Comparison of ENCODE assay signal across 11 cellular contexts in genomic region chr10:5581670-5582566, GRCh38. TPM values are rescaled to one million over a fixed set of nuclear protein-coding genes. Genes with fewer than 3 reads are reported as not detected.
DNase-seq lines count a peak whose midpoint lies in the region; ATAC-seq, FAIRE-seq and TF ChIP-seq lines count a peak whose summit lies in the region.
"Had no signal": no experiment of that assay in that cellular context is flagged by ENCODE, and none has a peak within 500 bp of the region (broad histone marks: within the 10 kb centered on the region; RNA-seq: fewer than 3 reads in every experiment).

No MANE protein-coding gene starts in this region.

- no peak overlapping the region for H3K18ac ChIP-seq in H1 (ENCODE audit: extremely low read depth, low read length)

- no peak overlapping the region; the same call in 1 of the 2 replicates for H2BK12ac ChIP-seq in H1 (ENCODE audit: low read depth, low read length)

- H2BK15ac ChIP-seq in H1 (ENCODE audit: low read length), result peak overlapping the region; percentile 12; the same call in 1 of the 2 replicates

- TF ChIP-seq RAD21 in H1 (IDR thresholded peaks at IDR 0.05 in 1 of 2, conservative IDR thresholded peaks at IDR 0.05 in 1 of 2; ENCODE audit: low read depth in 2 of 2, low read length in 2 of 2), result no peak

- no peaks in the 10 kb centered on the region for H3K36me3 ChIP-seq in H1 (ENCODE audit: control insufficient read depth in 2 of 4, insufficient read depth in 4 of 4, low read length in 3 of 4)

- no peak for TF ChIP-seq POLR2A in H1 (IDR thresholded peaks at IDR 0.05; ENCODE audit: control extremely low read depth in 1 of 2, low read depth in 2 of 2, low read length in 2 of 2)

- no peak overlapping the region for H2BK5ac ChIP-seq in H1 (ENCODE audit: low read depth, low read length)

- no peak overlapping the region for H3K9ac ChIP-seq in H1 (replicated peaks in 1 of 4; ENCODE audit: extremely low read depth in 1 of 4, low read depth in 3 of 4, low read length in 3 of 4)

- no peak overlapping the region for H3K23ac ChIP-seq in H1 (ENCODE audit: insufficient read length)

- no peaks in the 10 kb centered on the region; a peak in 1 of 7 replicates for H3K27me3 ChIP-seq in H1 (replicated peaks in 1 of 4; ENCODE audit: control insufficient read depth in 3 of 4, extremely low read depth in 1 of 4, insufficient read depth in 3 of 4, low read length in 3 of 4)

- H3K79me2 ChIP-seq in H1 (ENCODE audit: control insufficient read depth in 1 of 2, insufficient read depth in 2 of 2, low read length in 2 of 2), result no peaks in the 10 kb centered on the region

- no peak overlapping the region for H4K5ac ChIP-seq in H1 (ENCODE audit: insufficient read length, low read depth, low read length)

- peak; percentile 37 for DNase-seq in GM18507 (ENCODE audit: extremely low spot score, insufficient read length, low read depth)
- DNase-seq in H1 (ENCODE audit: low read depth in 1 of 2, low spot score in 2 of 2), result no peak
- no peak for DNase-seq in coronary artery (ENCODE audit: low spot score)
- no peak for DNase-seq in cerebellum (ENCODE audit: low spot score)
- no peak for DNase-seq in RKO (ENCODE audit: low spot score)
- DNase-seq: SHP77 treated with DMSO at 0.1 percent for 48 hours had no signal

- no peak overlapping the region for H2BK120ac ChIP-seq in H1 (replicated peaks; ENCODE audit: low read depth, low read length)

- H3K27ac ChIP-seq in H1 (ENCODE audit: low read depth, low read length) (no peak overlapping the region), coronary artery (no peak overlapping the region)

- no peak overlapping the region for H3K4me3 ChIP-seq in H1 (ENCODE audit: extremely low read depth in 1 of 4, insufficient read depth in 2 of 4, low read depth in 3 of 4, low read length in 4 of 4)
- no peak overlapping the region for H3K4me3 ChIP-seq in coronary artery

- POLR2A ChIA-PET in H1 (lab: Charles Lee; ENCODE audit: partially characterized antibody), result no interaction called here

- no peaks in the 10 kb centered on the region for H3K9me3 ChIP-seq in H1 (ENCODE audit: insufficient read depth in 2 of 2, low read depth in 1 of 2, low read length in 1 of 2)

- no peak overlapping the region for H2AFZ ChIP-seq in H1 (ENCODE audit: low read length)

- peaks cover 0 to 13% (median 7%) of the 10 kb centered on the region in 4 experiments; a peak in 6 of 7 replicates for H3K4me1 ChIP-seq in H1 (replicated peaks in 1 of 4; ENCODE audit: control insufficient read depth in 3 of 4, insufficient read depth in 4 of 4, low read length in 3 of 4)

- no peak overlapping the region for H4K91ac ChIP-seq in H1 (replicated peaks; ENCODE audit: insufficient read length, low read length)

- TF ChIP-seq CTCF in H1 (IDR thresholded peaks at IDR 0.05; ENCODE audit: control extremely low read depth in 1 of 3, insufficient read depth in 1 of 3, low read depth in 1 of 3, low read length in 3 of 3) (no peak), coronary artery (IDR thresholded peaks at IDR 0.05) (no peak)

- no peaks in the 10 kb centered on the region for H4K20me1 ChIP-seq in H1 (replicated peaks in 1 of 2; ENCODE audit: control insufficient read depth in 1 of 2, insufficient read depth in 2 of 2, low read length in 2 of 2)

- no peak overlapping the region for H3K4me2 ChIP-seq in H1 (ENCODE audit: insufficient read depth in 1 of 2, low read depth in 2 of 2, low read length in 2 of 2)

- H2BK20ac ChIP-seq in H1 (ENCODE audit: low read length), result no peak overlapping the region

- H4K8ac ChIP-seq in H1 (ENCODE audit: extremely low read depth, insufficient read depth, low read length), result no peak overlapping the region

- no peak for TF ChIP-seq EP300 in H1 (IDR thresholded peaks at IDR 0.05; ENCODE audit: borderline replicate concordance in 1 of 2, low read depth in 2 of 2, low read length in 2 of 2)

- CTCF ChIA-PET in H1 (lab: Charles Lee; ENCODE audit: partially characterized antibody), result interaction anchor here (0.6 to 4.0 kb wide), 8 partner anchors 15 to 732 kb away, joined by 3 to 27 read pairs (median 6); no protein-coding TSS in a partner anchor

- no peaks in the 10 kb centered on the region for H3K79me1 ChIP-seq in H1 (ENCODE audit: low read depth, low read length)

- no peak overlapping the region for H3K14ac ChIP-seq in H1 (ENCODE audit: insufficient read length)

- H2AK5ac ChIP-seq in H1 (ENCODE audit: low read depth, low read length), result no peak overlapping the region

- no peak overlapping the region for H3K56ac ChIP-seq in H1 (replicated peaks; ENCODE audit: insufficient read length, low read depth, low read length)

- peaks cover 7% of the 10 kb centered on the region; the same call in 1 of the 2 replicates for H3K23me2 ChIP-seq in H1 (ENCODE audit: low read depth, low read length)

- WGBS in H1 (ENCODE audit: extremely low coverage in 1 of 2, insufficient coverage in 1 of 2, insufficient read length in 1 of 2, insufficient replicate concordance in 2 of 2, low coverage in 1 of 2, low lambda C conversion rate in 2 of 2, missing lambda C conversion rate in 1 of 2), 2 experiments, result 86% methylated on average over 11 of the region's 11 CpGs; no CpG with 5 or more reads in 1 of the 2 experiments

- peak; percentile 57 for ATAC-seq in GM21515 (IDR thresholded peaks at IDR 0.05; ENCODE audit: unreplicated experiment)
- peak; percentile 62 for ATAC-seq in HG03175 (IDR thresholded peaks at IDR 0.05; ENCODE audit: unreplicated experiment)
- ATAC-seq in HG02840 (IDR thresholded peaks at IDR 0.05; ENCODE audit: low FRiP score, unreplicated experiment), result no peak

- no peak overlapping the region for H3K4ac ChIP-seq in H1 (replicated peaks; ENCODE audit: insufficient read length, low read depth, low read length)

- FAIRE-seq in GM18507 (lab: Jason Lieb, UNC) (peak; percentile 86), H1 (lab: Jason Lieb, UNC) (no peak)
- FAIRE-seq: colon had no signal

TF ChIP-seq in H1, 55 proteins besides CTCF, POLR2A, EP300 and RAD21:
- TF ChIP-seq BCL11A (IDR thresholded peaks at IDR 0.05; ENCODE audit: low read depth in 2 of 2, low read length in 2 of 2) (no peak), SRF (IDR thresholded peaks at IDR 0.05; ENCODE audit: low read depth, low read length) (no peak), EGR1 (IDR thresholded peaks at IDR 0.05; ENCODE audit: borderline replicate concordance, low read depth, low read length) (no peak), TBP (IDR thresholded peaks at IDR 0.05; ENCODE audit: low read depth, low read length) (no peak), KDM1A (IDR thresholded peaks at IDR 0.05; ENCODE audit: borderline replicate concordance, low read length) (no peak), SAP30 (IDR thresholded peaks at IDR 0.05; ENCODE audit: insufficient read depth, insufficient replicate concordance, low read length) (no peak), USF2 (IDR thresholded peaks at IDR 0.05; ENCODE audit: low read length) (no peak), ZNF274 (IDR thresholded peaks at IDR 0.05; ENCODE audit: borderline replicate concordance, extremely low read depth, low read length) (no peak), BACH1 (IDR thresholded peaks at IDR 0.05; ENCODE audit: low read length) (no peak), RXRA (IDR thresholded peaks at IDR 0.05; ENCODE audit: insufficient read depth, low read depth, low read length) (no peak), SIX5 (IDR thresholded peaks at IDR 0.05; ENCODE audit: low read depth, low read length) (no peak), ATF2 (IDR thresholded peaks at IDR 0.05; ENCODE audit: low read length) (no peak), GTF2F1 (IDR thresholded peaks at IDR 0.05; ENCODE audit: borderline replicate concordance, low read depth, low read length) (no peak), RFX5 (IDR thresholded peaks at IDR 0.05; ENCODE audit: borderline replicate concordance, low read depth, low read length) (no peak)

RNA-seq across cellular contexts. Expression of gene CALML3, which starts 57.2 kb away (rescaled TPM):
- not detected in 2 replicates for total RNA-seq in H1 (2021; fragmentation: NEBNext Ultra II Directional; extraction: Animal tissue kit (Norgen Biotek cat#: 25700))
- not detected in 2 replicates for polyA plus RNA-seq in H1 (2011; rRNA removed)
- not detected for polyA plus RNA-seq in H1 (2011; cell fraction: cytosol; rRNA removed)
- polyA plus RNA-seq in H1 (2011; cell fraction: nucleus; rRNA removed), result not detected
- polyA plus RNA-seq in H1 (2012, experiment 1 of 2), result not detected in 4 replicates
- polyA plus RNA-seq in H1 (2012, experiment 2 of 2), result not detected
- polyA plus RNA-seq in H1 (2013, experiment 1 of 2), result not detected
- not detected for polyA plus RNA-seq in H1 (2013, experiment 2 of 2)
- polyA minus RNA-seq in H1 (2011; rRNA and poly(A)+ RNA removed), result not detected in 2 replicates
- polyA minus RNA-seq in H1 (2011; cell fraction: cytosol; rRNA and poly(A)+ RNA removed), result not detected
- not detected for polyA minus RNA-seq in H1 (2011; cell fraction: nucleus; rRNA and poly(A)+ RNA removed)
- 0.09 TPM for total RNA-seq in cerebellum
- polyA plus RNA-seq: CD14-positive monocyte had no signal
